ENCODE assay signal across 1 cellular context in genomic region chr19:54191671-54192453, GRCh38.
TF ChIP-seq lines count a peak whose summit lies in the region.

No MANE protein-coding gene starts in this region.

TF ChIP-seq in GM23338, 12 proteins besides CTCF, POLR2A, EP300 and RAD21 (continued from another document):
- TF ChIP-seq ZNF331 (CRISPR knock-in tag; IDR thresholded peaks at IDR 0.05; ENCODE audit: low read depth) (no peak), REST (IDR thresholded peaks at IDR 0.05; ENCODE audit: unreplicated experiment) (no peak), ZNF114 (CRISPR knock-in tag; IDR thresholded peaks at IDR 0.05) (no peak), JUNB (IDR thresholded peaks at IDR 0.05; ENCODE audit: unreplicated experiment) (no peak), POLR2AphosphoS5 (IDR thresholded peaks at IDR 0.05; ENCODE audit: low read depth) (no peak), NANOG (IDR thresholded peaks at IDR 0.05; ENCODE audit: borderline replicate concordance) (no peak)
